ENCODE assay signal across 8 cellular contexts in the genomic region with DNA sequence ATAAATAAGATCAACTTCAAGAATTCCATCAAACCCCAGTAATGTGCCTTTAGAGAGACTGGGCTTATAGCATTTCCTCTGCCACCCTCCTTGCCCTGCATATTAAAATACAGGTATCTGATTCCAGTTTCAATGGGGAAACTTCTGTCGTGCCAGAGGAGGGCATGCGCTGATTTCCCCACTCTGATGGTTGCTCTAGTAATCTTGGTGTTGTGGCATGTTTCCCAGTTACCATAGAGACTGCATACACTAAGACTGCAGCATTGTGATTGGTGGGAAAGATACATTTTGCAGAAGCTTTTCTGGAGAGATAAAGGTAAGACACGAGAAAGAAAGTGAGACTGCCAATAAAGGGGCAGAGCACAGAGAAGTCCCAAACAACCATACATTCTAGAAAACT.
DNase-seq lines count a peak whose midpoint lies in the region; ATAC-seq and TF ChIP-seq lines count a peak whose summit lies in the region.

No MANE protein-coding gene starts in this region.

- no peak overlapping the region for H3K27ac ChIP-seq in CD4-positive, CD25-positive, alpha-beta regulatory T cell (ENCODE audit: insufficient read depth, low read length, poor library complexity, severe bottlenecking)

- H3K4me3 Mint-ChIP-seq in CD4-positive, CD25-positive, alpha-beta regulatory T cell: no peak overlapping the region

- no peak overlapping the region for H3K27ac Mint-ChIP-seq in CD4-positive, CD25-positive, alpha-beta regulatory T cell

- no peaks in the 10 kb centered on the region for H3K9me3 Mint-ChIP-seq in CD4-positive, CD25-positive, alpha-beta regulatory T cell

- peaks cover 0 to 3% (median 0%) of the 10 kb centered on the region in 4 donors for H3K4me1 Mint-ChIP-seq in CD4-positive, CD25-positive, alpha-beta regulatory T cell

- peak in 2 of 3 donors; percentile 14 to 26 for DNase-seq in CD4-positive, CD25-positive, alpha-beta regulatory T cell
- peak; percentile 9 for DNase-seq in GM20000 (ENCODE audit: low spot score)
- DNase-seq in NCI-H2227 treated with DMSO at 0.1 percent for 48 hours (lab: John Stamatoyannopoulos, UW): peak; percentile 23
- DNase-seq in head of caudate nucleus: peak in 30 of 42 donors; percentile 3 to 69 (median 40)
- DNase-seq in stromal cell of bone marrow (ENCODE audit: low read depth): peak; percentile 48
- DNase-seq in NCI-H1092 (lab: John Stamatoyannopoulos, UW): no peak
- DNase-seq in AG20443 (ENCODE audit: low spot score): no peak

- ATAC-seq in CD4-positive, CD25-positive, alpha-beta regulatory T cell (ENCODE audit: low read depth in 2 of 2): peak; percentile 44 to 69
- ATAC-seq in GM18520 (IDR thresholded peaks at IDR 0.05; ENCODE audit: unreplicated experiment): no peak

- no peaks in the 10 kb centered on the region for H3K9me3 ChIP-seq in CD4-positive, CD25-positive, alpha-beta regulatory T cell (ENCODE audit: control insufficient read depth in 2 of 2, low read length in 2 of 2)

- peaks cover 7% of the 10 kb centered on the region for H3K36me3 Mint-ChIP-seq in CD4-positive, CD25-positive, alpha-beta regulatory T cell

- H3K27me3 Mint-ChIP-seq in CD4-positive, CD25-positive, alpha-beta regulatory T cell: no peaks in the 10 kb centered on the region

- H3K4me1 ChIP-seq in CD4-positive, CD25-positive, alpha-beta regulatory T cell (ENCODE audit: control insufficient read depth, insufficient read depth, low read length, poor library complexity, severe bottlenecking): no peaks in the 10 kb centered on the region

- H3K36me3 ChIP-seq in CD4-positive, CD25-positive, alpha-beta regulatory T cell (ENCODE audit: control insufficient read depth, insufficient read depth, low read length): no peaks in the 10 kb centered on the region

- no peaks in the 10 kb centered on the region for H3K27me3 ChIP-seq in CD4-positive, CD25-positive, alpha-beta regulatory T cell (ENCODE audit: control insufficient read depth, insufficient read depth, low read length)

- TF ChIP-seq CTCF in GM20000 (IDR thresholded peaks at IDR 0.05; ENCODE audit: extremely low read depth, missing control alignments): no peak

- H3K4me3 ChIP-seq in CD4-positive, CD25-positive, alpha-beta regulatory T cell (ENCODE audit: low read depth, low read length): no peak overlapping the region

- intact Hi-C loops in head of caudate nucleus (cut with DNase I): no loop called here

Comparison
In these comparisons a context has a peak if more than half of its experiments do, and no peak if none do; other contexts are left out.
1. DNase-seq: peak in CD4-positive, CD25-positive, alpha-beta regulatory T cell (2 of 3), GM20000 (single experiment), NCI-H2227 treated with DMSO at 0.1 percent for 48 hours (single experiment), head of caudate nucleus (30 of 42) and stromal cell of bone marrow (single experiment); none in NCI-H1092 (single experiment) and AG20443 (single experiment).